3 cellular contexts compared by ENCODE assay signal in genomic region chr18:49584951-49585350, GRCh38. TPM values are rescaled to one million over a fixed set of nuclear protein-coding genes. Genes with fewer than 3 reads are reported as not detected.
"Had no signal": no experiment of that assay in that cellular context is flagged by ENCODE, and none has a peak within 500 bp of the region (broad histone marks: within the 10 kb centered on the region; RNA-seq: fewer than 3 reads in every experiment).

No MANE protein-coding gene starts in this region.

RNA-seq across cellular contexts. Expression of gene LIPG, which starts 23.1 kb away (rescaled TPM):
- total RNA-seq: activated CD4-positive, alpha-beta memory T cell treated with anti-CD3 and anti-CD28 coated beads, Interleukin-2, amount 10 ng/mL, durations not matched to agents 7 days and 5 days; T-helper 1 cell treated with Interleukin-12 subunit alpha and Interleukin-12 subunit beta and Interleukin-4 antibody, amounts not matched to agents 30 ng/mL and 1 ng/mL, for 36 hours; T-helper 17 cell had no signal
